ENCODE assay signal across 9 cellular contexts in the genomic region with DNA sequence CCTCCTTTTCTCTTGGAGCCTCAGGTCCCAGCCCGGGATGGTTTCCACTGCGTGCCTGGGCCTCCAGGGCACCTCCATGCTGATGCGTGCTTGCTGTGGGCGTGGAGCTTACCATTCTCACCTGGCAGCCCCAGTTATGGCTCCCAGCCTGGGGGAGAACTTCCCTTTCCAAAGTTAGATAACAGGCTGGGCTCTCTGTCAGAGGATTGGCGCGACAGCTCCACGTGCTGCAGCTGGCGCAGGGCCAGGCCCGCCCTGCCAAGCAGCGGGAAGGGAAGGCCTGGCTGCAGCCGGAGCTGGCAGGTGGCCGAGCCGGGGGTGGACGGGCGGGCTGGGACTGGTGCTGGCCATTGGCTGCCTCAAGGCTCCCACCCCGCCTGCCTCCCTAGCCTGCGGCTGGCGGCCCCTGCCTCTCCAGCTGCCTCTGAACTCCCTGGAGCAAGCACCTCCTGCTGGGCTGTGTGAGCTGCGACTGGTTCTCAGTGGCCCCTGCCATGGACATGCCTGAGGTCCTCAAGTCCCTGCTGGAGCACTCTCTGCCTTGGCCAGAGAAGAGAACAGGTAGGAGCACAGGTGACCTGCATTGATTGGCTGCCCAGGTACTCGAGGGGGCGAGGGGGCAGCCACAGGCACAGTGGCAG. TPM values are rescaled to one million over a fixed set of nuclear protein-coding genes. Genes with fewer than 3 reads are reported as not detected.
DNase-seq lines count a peak whose midpoint lies in the region; ATAC-seq and TF ChIP-seq lines count a peak whose summit lies in the region.
"Had no signal": no experiment of that assay in that cellular context is flagged by ENCODE, and none has a peak within 500 bp of the region (broad histone marks: within the 10 kb centered on the region; RNA-seq: fewer than 3 reads in every experiment).

No MANE protein-coding gene starts in this region.

- peak overlapping the region; percentile 36 for H3K27ac ChIP-seq in colonic mucosa
- H3K27ac ChIP-seq: KMS-11 had no signal

- H3K36me3 ChIP-seq in MG63 (no peaks in the 10 kb centered on the region), colonic mucosa (no peaks in the 10 kb centered on the region)

- peak overlapping the region; percentile 70 to 87 for H3K9ac ChIP-seq in colonic mucosa (ENCODE audit: low read depth in 2 of 2, low read length in 2 of 2)
- H3K9ac ChIP-seq: KMS-11 had no signal

- intact Hi-C loops in colonic mucosa (cut with DNase I) = loop anchor here (5.0 kb wide), 1 partner anchor 65 kb away; a partner anchor contains a TSS

- H3K4me3 ChIP-seq in MG63 (no peak overlapping the region; the same call in 1 of the 2 replicates), colonic mucosa (peak overlapping the region; percentile 30)

- DNase-seq in D341Med (ENCODE audit: low spot score) (peak; percentile 96), MG63 (peak; percentile 99), RPMI7951 (ENCODE audit: low read depth) (peak; percentile 85), colonic mucosa (peak; percentile 96), left kidney (ENCODE audit: low read depth, low spot score) (peak; percentile 94)
- no peak for DNase-seq in stimulated activated naive B cell treated with anti-CD40 and anti-IgM and Interleukin-4, amounts not matched to agents 10 μg/mL and 1 μg/mL and 100 μg/mL, for 72 hours

- H3K9me3 Mint-ChIP-seq in stimulated activated naive B cell treated with anti-CD40 and anti-IgM and Interleukin-4, amounts not matched to agents 10 μg/mL and 1 μg/mL and 100 μg/mL, for 72 hours = no peaks in the 10 kb centered on the region

- H3K27ac Mint-ChIP-seq in stimulated activated naive B cell treated with anti-CD40 and anti-IgM and Interleukin-4, amounts not matched to agents 10 μg/mL and 1 μg/mL and 100 μg/mL, for 72 hours = no peak overlapping the region

- ATAC-seq in stimulated activated naive B cell treated with anti-CD40 and anti-IgM and Interleukin-4, amounts not matched to agents 10 μg/mL and 1 μg/mL and 100 μg/mL, for 72 hours (replicated peaks) = peak; percentile 45 to 57
- no peak for ATAC-seq in HG02970 (IDR thresholded peaks at IDR 0.05; ENCODE audit: low FRiP score, unreplicated experiment)
- ATAC-seq in GM19455 (IDR thresholded peaks at IDR 0.05; ENCODE audit: unreplicated experiment) = no peak

- H3K36me3 Mint-ChIP-seq in stimulated activated naive B cell treated with anti-CD40 and anti-IgM and Interleukin-4, amounts not matched to agents 10 μg/mL and 1 μg/mL and 100 μg/mL, for 72 hours = no peaks in the 10 kb centered on the region

- no peak overlapping the region for H3K4me3 Mint-ChIP-seq in stimulated activated naive B cell treated with anti-CD40 and anti-IgM and Interleukin-4, amounts not matched to agents 10 μg/mL and 1 μg/mL and 100 μg/mL, for 72 hours

- peaks cover 0 to 2% of the 10 kb centered on the region in 2 donors for H3K4me1 Mint-ChIP-seq in stimulated activated naive B cell treated with anti-CD40 and anti-IgM and Interleukin-4, amounts not matched to agents 10 μg/mL and 1 μg/mL and 100 μg/mL, for 72 hours

- peaks cover 12% of the 10 kb centered on the region for H3K4me1 ChIP-seq in colonic mucosa

- no peaks in the 10 kb centered on the region for H3K9me3 ChIP-seq in MG63
- H3K9me3 ChIP-seq in colonic mucosa = no peaks in the 10 kb centered on the region

- no peak for TF ChIP-seq CTCF in colonic mucosa (IDR thresholded peaks at IDR 0.05)

- H3K27me3 Mint-ChIP-seq in stimulated activated naive B cell treated with anti-CD40 and anti-IgM and Interleukin-4, amounts not matched to agents 10 μg/mL and 1 μg/mL and 100 μg/mL, for 72 hours = peaks cover 0 to 11% of the 10 kb centered on the region in 2 donors

- H3K27me3 ChIP-seq in MG63 (no peaks in the 10 kb centered on the region), colonic mucosa (no peaks in the 10 kb centered on the region)

RNA-seq across cellular contexts. Expression of a gene that starts 14.6 kb away (rescaled TPM):
- 6.1 and 6.4 TPM in 2 replicates for total RNA-seq in MG63 (2014; rRNA removed; shearing (Covaris generic); ENCODE audit: low replicate concordance)
- total RNA-seq in RPMI7951 (2014; rRNA removed; shearing (Covaris generic)) = 8.8 and 13.0 TPM in 2 replicates
- total RNA-seq in colonic mucosa = 10 to 100 TPM; 12.7 to 28.9 TPM

Comparison
In these comparisons a context has a peak if more than half of its experiments do, and no peak if none do; other contexts are left out.
1. ATAC-seq: peak in stimulated activated naive B cell treated with anti-CD40 and anti-IgM and Interleukin-4, amounts not matched to agents 10 μg/mL and 1 μg/mL and 100 μg/mL, for 72 hours (2 of 2); none in HG02970 (single experiment) and GM19455 (single experiment).